In genomic region chr9:107425110-107426025, GRCh38 we compare ENCODE assay signal across 9 cellular contexts.
DNase-seq lines count a peak whose midpoint lies in the region; ATAC-seq and TF ChIP-seq lines count a peak whose summit lies in the region.
"Had no signal": no experiment of that assay in that cellular context is flagged by ENCODE, and none has a peak within 500 bp of the region (broad histone marks: within the 10 kb centered on the region; RNA-seq: fewer than 3 reads in every experiment).

No MANE protein-coding gene starts in this region.

- no peak overlapping the region for H2AK5ac ChIP-seq in neuronal stem cell (ENCODE audit: low read depth, low read length)

- no peak overlapping the region for H3K14ac ChIP-seq in neuronal stem cell (ENCODE audit: low read length)

- no peaks in the 10 kb centered on the region for H3K27me3 ChIP-seq in foreskin keratinocyte
- H3K27me3 ChIP-seq in neuronal stem cell (ENCODE audit: control insufficient read depth in 3 of 3, insufficient read depth in 3 of 3, low read depth in 1 of 3, low read length in 3 of 3): peaks cover 0 to 5% (median 0%) of the 10 kb centered on the region in 3 experiments
- no peaks in the 10 kb centered on the region for H3K27me3 ChIP-seq in thoracic aorta (replicated peaks; ENCODE audit: insufficient read depth)

- H4K91ac ChIP-seq in neuronal stem cell (ENCODE audit: low read depth, low read length, poor library complexity): peak overlapping the region; percentile 38

- no peak overlapping the region for H2BK12ac ChIP-seq in neuronal stem cell (ENCODE audit: low read length)

- no peaks in the 10 kb centered on the region for H3K79me1 ChIP-seq in neuronal stem cell (ENCODE audit: low read depth, low read length)

- peak; percentile 43 to 50 for DNase-seq in NOMO-1 (lab: John Stamatoyannopoulos, UW; ENCODE audit: unreplicated experiment in 2 of 2)
- peak; percentile 10 for DNase-seq in activated effector memory CD4-positive, alpha-beta T cell treated with Interleukin-2 at 50 U/mL for 16 hours
- peak in 1 of 2 donors; percentile 56 for DNase-seq in foreskin keratinocyte
- DNase-seq in neuronal stem cell (ENCODE audit: low spot score): peak; percentile 56
- DNase-seq in thoracic aorta (ENCODE audit: low spot score): peak; percentile 57
- no peak for DNase-seq in central memory CD4-positive, alpha-beta T cell

- ATAC-seq in HG02610 (IDR thresholded peaks at IDR 0.05; ENCODE audit: unreplicated experiment) (peak; percentile 81), foreskin keratinocyte (peak; percentile 71), thoracic aorta (ENCODE audit: insufficient number of reproducible peaks, low FRiP score, low read depth) (peak; percentile 94)

- H3K4me1 ChIP-seq in foreskin keratinocyte (no peaks in the 10 kb centered on the region), neuronal stem cell (ENCODE audit: control insufficient read depth in 2 of 2, insufficient read depth in 1 of 2, low read depth in 1 of 2, low read length in 2 of 2) (peaks cover 0 to 5% of the 10 kb centered on the region in 2 donors), thoracic aorta (ENCODE audit: control insufficient read depth in 1 of 2, low read depth in 2 of 2) (peaks cover 0 to 9% of the 10 kb centered on the region in 2 donors)

- no peak overlapping the region for H3K9ac ChIP-seq in neuronal stem cell (ENCODE audit: low read depth, low read length, poor library complexity)

- no peak overlapping the region for H3K23ac ChIP-seq in neuronal stem cell (ENCODE audit: low read depth, low read length, poor library complexity)

- H3K36me3 ChIP-seq in neuronal stem cell (replicated peaks in 1 of 2; ENCODE audit: control insufficient read depth in 2 of 2, insufficient read depth in 2 of 2, low read length in 2 of 2) (no peaks in the 10 kb centered on the region), thoracic aorta (no peaks in the 10 kb centered on the region)

- H3K9me3 ChIP-seq in neuronal stem cell (replicated peaks in 1 of 2; ENCODE audit: control insufficient read depth in 2 of 2, insufficient read depth in 1 of 2, low read depth in 1 of 2, low read length in 2 of 2) (no peaks in the 10 kb centered on the region), thoracic aorta (no peaks in the 10 kb centered on the region)

- H2BK5ac ChIP-seq in neuronal stem cell (ENCODE audit: low read length): no peak overlapping the region

- no peak overlapping the region for H2BK120ac ChIP-seq in neuronal stem cell (ENCODE audit: low read depth, low read length)

- no peak overlapping the region for H4K8ac ChIP-seq in neuronal stem cell (ENCODE audit: low read depth, low read length)

- H3K4me2 ChIP-seq in neuronal stem cell (ENCODE audit: insufficient read depth, low read length, poor library complexity, severe bottlenecking): peak overlapping the region; percentile 47

- H2AFZ ChIP-seq in neuronal stem cell (ENCODE audit: low read length): peak overlapping the region; percentile 94

- no peak overlapping the region for H3K27ac ChIP-seq in foreskin keratinocyte
- H3K27ac ChIP-seq in neuronal stem cell (replicated peaks; ENCODE audit: low read length): no peak overlapping the region
- peak overlapping the region; percentile 40 to 58 for H3K27ac ChIP-seq in thoracic aorta
- H3K27ac ChIP-seq: epithelial cell of prostate had no signal

- H2BK15ac ChIP-seq in neuronal stem cell (ENCODE audit: low read length): peak overlapping the region; percentile 50

- TF ChIP-seq CTCF in GM12873 (IDR thresholded peaks at IDR 0.05; ENCODE audit: insufficient read depth, low read depth, low read length, missing control alignments): peak; percentile 94
- TF ChIP-seq CTCF in foreskin keratinocyte (conservative IDR thresholded peaks at IDR 0.05): peak; percentile 88
- TF ChIP-seq CTCF in thoracic aorta (IDR thresholded peaks at IDR 0.05): peak; percentile 97

- peak overlapping the region; percentile 94 for H3K18ac ChIP-seq in neuronal stem cell (ENCODE audit: low read length)

- H3K4me3 ChIP-seq in neuronal stem cell (ENCODE audit: low read length in 2 of 2) (peak overlapping the region in 1 of 2 donors; percentile 16), thoracic aorta (peak overlapping the region; percentile 60)

- WGBS in neuronal stem cell (ENCODE audit: extremely low coverage in 2 of 2, insufficient read length in 2 of 2, insufficient replicate concordance in 1 of 2), 2 donors: no CpG with 5 or more reads among the region's 46 CpGs

- H3K4ac ChIP-seq in neuronal stem cell (ENCODE audit: low read length): no peak overlapping the region

Comparison
In these comparisons a context has a peak if more than half of its experiments do, and no peak if none do; other contexts are left out.
1. H3K27ac ChIP-seq: peak in thoracic aorta (2 of 2); none in foreskin keratinocyte (single experiment) and neuronal stem cell (single experiment).
2. Peak in every context shown above with its lines, with median percentiles within 50 percentile points of each other: CTCF ChIP-seq and ATAC-seq.